Comparison of ENCODE assay signal across 8 cellular contexts in the genomic region with DNA sequence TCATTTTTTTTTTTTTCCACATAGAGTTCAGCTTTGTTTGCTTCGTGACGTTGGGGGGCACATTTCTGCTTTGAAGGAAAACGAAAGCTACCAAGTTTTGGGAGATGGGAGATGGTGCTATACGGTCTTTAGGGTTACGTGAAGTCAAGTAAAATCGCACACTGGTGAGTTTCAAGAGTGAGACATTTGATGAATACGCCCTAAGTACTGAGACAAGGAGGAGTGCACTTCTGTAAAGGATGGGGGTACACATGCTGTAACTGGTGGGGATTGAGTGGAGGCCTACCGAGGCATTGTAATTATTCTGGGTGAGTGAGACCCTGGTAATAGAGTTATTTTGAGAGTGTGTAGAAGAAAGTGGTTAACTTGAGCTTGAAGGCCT. TPM values are rescaled to one million over a fixed set of nuclear protein-coding genes. Genes with fewer than 3 reads are reported as not detected.
DNase-seq lines count a peak whose midpoint lies in the region; ATAC-seq, FAIRE-seq and TF ChIP-seq lines count a peak whose summit lies in the region.

No MANE protein-coding gene starts in this region.

- H3K27me3 Mint-ChIP-seq in IgD-negative memory B cell, result no peaks in the 10 kb centered on the region

- peaks cover 0 to 27% (median 0%) of the 10 kb centered on the region in 10 experiments; a peak in 7 of 20 replicates for H3K4me1 ChIP-seq in BLaER1 treated with 17β-estradiol and CSF1 and Interleukin-3, amounts not matched to agents 10 nM and 100 nM
- H3K4me1 ChIP-seq in GM12878 (ENCODE audit: control insufficient read depth, insufficient read depth, low read length), result no peaks in the 10 kb centered on the region
- H3K4me1 ChIP-seq in subcutaneous abdominal adipose tissue (ENCODE audit: control insufficient read depth in 5 of 5, insufficient read depth in 5 of 5, low read length in 5 of 5), result peaks cover 0 to 17% (median 5%) of the 10 kb centered on the region in 5 donors

- SMC1A ChIA-PET in GM12878 (lab: Charles Lee; ENCODE audit: uncharacterized antibody, unreplicated experiment), result interaction anchor here (1.0 to 2.3 kb wide), 9 partner anchors 13 to 395 kb away, joined by 3 to 7 read pairs (median 4); a partner anchor contains a TSS

- CTCF ChIA-PET in GM12878 (lab: Yijun Ruan, JAX), result interaction anchor here (0.8 to 2.5 kb wide), 8 partner anchors 8 to 397 kb away, joined by 3 to 13 read pairs (median 9); a partner anchor contains a TSS

- H3K36me3 ChIP-seq in BLaER1 treated with 17β-estradiol and CSF1 and Interleukin-3, amounts not matched to agents 10 nM and 100 nM, result peaks cover 0 to 19% (median 0%) of the 10 kb centered on the region in 11 experiments; a peak in 6 of 22 replicates
- H3K36me3 ChIP-seq in GM12878 (ENCODE audit: control insufficient read depth in 2 of 2, insufficient read depth in 2 of 2, low read length in 1 of 2) (no peaks in the 10 kb centered on the region), kidney epithelial cell (ENCODE audit: control insufficient read depth, insufficient read depth, low read length) (no peaks in the 10 kb centered on the region), subcutaneous abdominal adipose tissue (ENCODE audit: control insufficient read depth in 5 of 5, insufficient read depth in 5 of 5, low read length in 5 of 5) (no peaks in the 10 kb centered on the region)

- WGBS in GM12878 (ENCODE audit: insufficient coverage, insufficient replicate concordance, low lambda C conversion rate, missing lambda C conversion rate), result 10% methylated on average over 8 of the region's 8 CpGs

- RAD21 ChIA-PET in GM12878 (lab: Charles Lee; ENCODE audit: unreplicated experiment), result interaction anchor here (1.1 to 1.9 kb wide), 4 partner anchors 22 to 395 kb away, joined by 3 to 8 read pairs (median 6); no protein-coding TSS in a partner anchor

- no peak for TF ChIP-seq EP300 in GM12878 (IDR thresholded peaks at IDR 0.05; ENCODE audit: borderline replicate concordance in 1 of 2, control insufficient read depth in 1 of 2, low read depth in 2 of 2, low read length in 2 of 2)

- H3K4me1 Mint-ChIP-seq in IgD-negative memory B cell, result peaks cover 25 to 43% (median 37%) of the 10 kb centered on the region in 3 donors

- in situ Hi-C loops in GM12878 (cut with MboI), result loop anchor here (5.0 kb wide), 1 partner anchor 390 kb away; no protein-coding TSS in a partner anchor

- TF ChIP-seq CTCF in GM12878 (IDR thresholded peaks at IDR 0.05 in 2 of 3, conservative IDR thresholded peaks at IDR 0.05 in 1 of 3; ENCODE audit: control insufficient read depth in 2 of 3, extremely low read depth in 1 of 3, insufficient read depth in 1 of 3, low read depth in 3 of 3, low read length in 3 of 3), result no peak
- no peak for TF ChIP-seq CTCF in kidney epithelial cell (IDR thresholded peaks at IDR 0.05; ENCODE audit: insufficient read depth, low read length, poor library complexity, severe bottlenecking)

- H3K4me3 Mint-ChIP-seq in IgD-negative memory B cell, result peak overlapping the region; percentile 95 to 98 (median 96)

- H3K4me3 ChIP-seq in BLaER1 treated with 17β-estradiol and CSF1 and Interleukin-3, amounts not matched to agents 10 nM and 100 nM, result peak overlapping the region; percentile 48 to 73 (median 68)
- H3K4me3 ChIP-seq in GM12878, result peak overlapping the region; percentile 63
- H3K4me3 ChIP-seq in kidney epithelial cell (ENCODE audit: low read depth, low read length), result peak overlapping the region; percentile 73
- H3K4me3 ChIP-seq in subcutaneous abdominal adipose tissue (ENCODE audit: low read depth in 1 of 5, low read length in 5 of 5), result peak overlapping the region; percentile 79 to 97 (median 87)

- H3K27me3 ChIP-seq in BLaER1 treated with 17β-estradiol and CSF1 and Interleukin-3, amounts not matched to agents 10 nM and 100 nM, result peaks cover 18 to 77% (median 55%) of the 10 kb centered on the region in 11 experiments; a peak in 21 of 22 replicates
- H3K27me3 ChIP-seq in GM12878 (replicated peaks in 1 of 2; ENCODE audit: control insufficient read depth in 2 of 2, insufficient read depth in 2 of 2, low read length in 1 of 2) (no peaks in the 10 kb centered on the region), kidney epithelial cell (ENCODE audit: control insufficient read depth, insufficient read depth, low read length) (no peaks in the 10 kb centered on the region), subcutaneous abdominal adipose tissue (ENCODE audit: control insufficient read depth in 5 of 5, insufficient read depth in 4 of 5, low read length in 5 of 5) (peaks cover 0 to 2% (median 0%) of the 10 kb centered on the region in 5 donors)

- no peaks in the 10 kb centered on the region for H3K9me3 Mint-ChIP-seq in IgD-negative memory B cell

- peak overlapping the region; percentile 52 to 78 (median 69); a peak in 21 of 22 replicates for H3K4me2 ChIP-seq in BLaER1 treated with 17β-estradiol and CSF1 and Interleukin-3, amounts not matched to agents 10 nM and 100 nM
- H3K4me2 ChIP-seq in GM12878 (ENCODE audit: control insufficient read depth, insufficient read depth), result peak overlapping the region; percentile 38

- H3K27ac Mint-ChIP-seq in IgD-negative memory B cell, result peak overlapping the region; percentile 85 to 97 (median 94)

- DNase-seq in GM12878 (ENCODE audit: low read depth, low spot score) (no peak), kidney epithelial cell (ENCODE audit: low read depth) (no peak), head of caudate nucleus (no peak), CD1c-positive myeloid dendritic cell (ENCODE audit: extremely low spot score) (no peak)

- intact Hi-C loops in GM12878 (cut with micrococcal nuclease; ENCODE audit: unreplicated experiment) (loop anchor here (2.0 kb wide), 2 partner anchors 82 to 394 kb away; a partner anchor contains a TSS), head of caudate nucleus (cut with DNase I) (loop anchor here (10.0 kb wide), 2 partner anchors 52 to 172 kb away; no protein-coding TSS in a partner anchor)

- no peak for TF ChIP-seq POLR2A in GM12878 (IDR thresholded peaks at IDR 0.05; ENCODE audit: low read depth, low read length)

- H3K36me3 Mint-ChIP-seq in IgD-negative memory B cell, result peaks cover 3% of the 10 kb centered on the region

- H3K79me2 ChIP-seq in GM12878 (ENCODE audit: control insufficient read depth, insufficient read depth, low read length), result peaks cover 50% of the 10 kb centered on the region

- peaks cover 0 to 17% (median 9%) of the 10 kb centered on the region in 11 experiments; a peak in 12 of 22 replicates for H3K9me3 ChIP-seq in BLaER1 treated with 17β-estradiol and CSF1 and Interleukin-3, amounts not matched to agents 10 nM and 100 nM (replicated peaks in 1 of 11)
- H3K9me3 ChIP-seq in GM12878 (replicated peaks; ENCODE audit: control insufficient read depth, insufficient read depth, low read length), result no peaks in the 10 kb centered on the region
- H3K9me3 ChIP-seq in subcutaneous abdominal adipose tissue (ENCODE audit: control insufficient read depth in 5 of 5, low read length in 5 of 5), result no peaks in the 10 kb centered on the region

- ATAC-seq in GM12878, result peak; percentile 38
- ATAC-seq in HG03565 (IDR thresholded peaks at IDR 0.05; ENCODE audit: unreplicated experiment), result no peak

- BruUV-seq in GM12878 (replicated peaks; lab: Mats Ljungman, UMichigan), result TSS peak; percentile 68

- peak overlapping the region; percentile 75 to 98 (median 89) for H3K27ac ChIP-seq in BLaER1 treated with 17β-estradiol and CSF1 and Interleukin-3, amounts not matched to agents 10 nM and 100 nM
- peak overlapping the region; percentile 91 for H3K27ac ChIP-seq in GM12878 (ENCODE audit: control insufficient read depth, insufficient read depth)
- H3K27ac ChIP-seq in subcutaneous abdominal adipose tissue (ENCODE audit: low read depth, low read length), result peak overlapping the region; percentile 51

- no peak for FAIRE-seq in GM12878 (lab: Jason Lieb, UNC)

- peak overlapping the region; percentile 80; the same call in 1 of the 2 replicates for H2AFZ ChIP-seq in GM12878 (ENCODE audit: control insufficient read depth, low read depth, low read length)

- no peak for TF ChIP-seq RAD21 in GM12878 (IDR thresholded peaks at IDR 0.05; ENCODE audit: insufficient read depth, low read depth, low read length)

- POLR2A ChIA-PET in GM12878 (lab: Charles Lee), result interaction anchor here (0.7 to 2.0 kb wide), 4 partner anchors 8 to 394 kb away, joined by 3 to 6 read pairs (median 4); no protein-coding TSS in a partner anchor

- peaks cover 0 to 20% (median 0%) of the 10 kb centered on the region in 11 experiments; a peak in 2 of 22 replicates for H4K20me1 ChIP-seq in BLaER1 treated with 17β-estradiol and CSF1 and Interleukin-3, amounts not matched to agents 10 nM and 100 nM
- no peaks in the 10 kb centered on the region for H4K20me1 ChIP-seq in GM12878 (ENCODE audit: control insufficient read depth, insufficient read depth)

- peak overlapping the region; percentile 79 to 96 (median 87) for H3K9ac ChIP-seq in BLaER1 treated with 17β-estradiol and CSF1 and Interleukin-3, amounts not matched to agents 10 nM and 100 nM
- H3K9ac ChIP-seq in GM12878 (ENCODE audit: control insufficient read depth, insufficient read depth, low read length) (peak overlapping the region; percentile 94), subcutaneous abdominal adipose tissue (ENCODE audit: low read length in 5 of 5) (peak overlapping the region; percentile 59 to 82 (median 71))

RNA-seq across cellular contexts. Expression of a gene that starts 0.5 kb away (rescaled TPM):
- 255 TPM for polyA plus RNA-seq in IgD-negative memory B cell
- total RNA-seq in GM12878 (2013; cell fraction: nucleolus; rRNA removed), result 57.8 and 60.9 TPM in 2 replicates
- total RNA-seq in GM12878 (2014; rRNA removed), result 75.6 and 90.8 TPM in 2 replicates
- total RNA-seq in GM12878 (2014; rRNA removed; fragmentation: Illumina TruSeq; extraction: Trizol), result 110 and 115 TPM in 2 replicates
- 91.7 and 93.1 TPM in 2 replicates for total RNA-seq in GM12878 (2021)
- polyA plus RNA-seq in GM12878 (2011; ENCODE audit: low read depth), result 80.4 TPM
- polyA plus RNA-seq in GM12878 (2011; rRNA removed), result 178 and 274 TPM in 2 replicates
- polyA plus RNA-seq in GM12878 (2011; cell fraction: cytosol; rRNA removed), result 74.4 and 88.1 TPM in 2 replicates
- 36.7 and 37.8 TPM in 2 replicates for polyA plus RNA-seq in GM12878 (2011; cell fraction: nucleus; rRNA removed)
- polyA plus RNA-seq in GM12878 (2012), result 102 and 131 TPM in 2 replicates
- 147 and 199 TPM in 2 replicates for polyA plus RNA-seq in GM12878 (2014; fragmentation: Illumina TruSeq; extraction: Trizol)
- 100 to 1,000 TPM; 127 to 145 TPM for polyA plus RNA-seq in GM12878 (2014; fragmentation: Nextera tagmentation; extraction: Ambion mirVana)
- polyA plus RNA-seq in GM12878 (2014; rRNA removed), result 73.1 and 95.9 TPM in 2 replicates
- polyA plus RNA-seq in GM12878 (2016; fragmentation: Nextera tagmentation; extraction: Ambion mirVana), result 100 to 1,000 TPM; 118 to 126 TPM
- polyA minus RNA-seq in GM12878 (2011; rRNA and poly(A)+ RNA removed), result 55.3 and 81.3 TPM in 2 replicates
- polyA minus RNA-seq in GM12878 (2011; cell fraction: cytosol; rRNA and poly(A)+ RNA removed), result 28.2 and 28.5 TPM in 2 replicates
- polyA minus RNA-seq in GM12878 (2011; cell fraction: nucleus; rRNA and poly(A)+ RNA removed), result 19.8 and 28.9 TPM in 2 replicates
- 32.9 and 33.5 TPM in 2 replicates for total RNA-seq in kidney epithelial cell

RNA-seq across cellular contexts. Expression of a gene that starts 0.7 kb away (rescaled TPM):
- polyA plus RNA-seq in IgD-negative memory B cell, result 1.1 TPM
- 0.29 and 0.81 TPM in 2 replicates for total RNA-seq in GM12878 (2013; cell fraction: nucleolus; rRNA removed)
- total RNA-seq in GM12878 (2014; rRNA removed), result 2.8 and 3.5 TPM in 2 replicates
- 6.1 and 6.2 TPM in 2 replicates for total RNA-seq in GM12878 (2014; rRNA removed; fragmentation: Illumina TruSeq; extraction: Trizol)
- total RNA-seq in GM12878 (2021), result 11.1 and 13.7 TPM in 2 replicates
- polyA plus RNA-seq in GM12878 (2011; ENCODE audit: low read depth), result 8.7 TPM
- polyA plus RNA-seq in GM12878 (2011; rRNA removed), result 19.7 and 32.2 TPM in 2 replicates
- polyA plus RNA-seq in GM12878 (2011; cell fraction: cytosol; rRNA removed), result 7.0 and 9.3 TPM in 2 replicates
- polyA plus RNA-seq in GM12878 (2011; cell fraction: nucleus; rRNA removed), result 13.2 and 17.5 TPM in 2 replicates
- 18.5 and 25.5 TPM in 2 replicates for polyA plus RNA-seq in GM12878 (2012)
- 93.6 and 155 TPM in 2 replicates for polyA plus RNA-seq in GM12878 (2014; fragmentation: Illumina TruSeq; extraction: Trizol)
- polyA plus RNA-seq in GM12878 (2014; fragmentation: Nextera tagmentation; extraction: Ambion mirVana), result 10 to 100 TPM; 43.0 to 50.8 TPM
- polyA plus RNA-seq in GM12878 (2014; rRNA removed), result 22.0 and 26.3 TPM in 2 replicates
- polyA plus RNA-seq in GM12878 (2016; fragmentation: Nextera tagmentation; extraction: Ambion mirVana), result 10 to 100 TPM; 33.1 to 34.3 TPM
- polyA minus RNA-seq in GM12878 (2011; rRNA and poly(A)+ RNA removed), result 4.8 and 7.0 TPM in 2 replicates
- 2.4 and 6.8 TPM in 2 replicates for polyA minus RNA-seq in GM12878 (2011; cell fraction: cytosol; rRNA and poly(A)+ RNA removed)
- polyA minus RNA-seq in GM12878 (2011; cell fraction: nucleus; rRNA and poly(A)+ RNA removed), result 2.3 and 4.3 TPM in 2 replicates
- total RNA-seq in kidney epithelial cell, result 0.96 and 2.0 TPM in 2 replicates
